In genomic region chr21:36678538-36678937, GRCh38 we compare ENCODE assay signal across 31 cellular contexts. TPM values are rescaled to one million over a fixed set of nuclear protein-coding genes. Genes with fewer than 3 reads are reported as not detected.
"Had no signal": no experiment of that assay in that cellular context is flagged by ENCODE, and none has a peak within 500 bp of the region (broad histone marks: within the 10 kb centered on the region; RNA-seq: fewer than 3 reads in every experiment).

No MANE protein-coding gene starts in this region.

- ATAC-seq: natural killer cell; psoas muscle; right cardiac atrium; right lobe of liver; stimulated activated effector memory CD8-positive, alpha-beta T cell treated with anti-CD3 and anti-CD28 coated beads, Interleukin-12 subunit alpha, Interleukin-12 subunit beta, amount 100 ng/mL, for 72 hours; stimulated activated naive B cell treated with anti-CD40 and anti-IgM and Interleukin-4, amounts not matched to agents 10 μg/mL and 1 μg/mL and 100 μg/mL, for 72 hours; upper lobe of right lung had no signal

- H3K79me2 ChIP-seq: parathyroid adenoma had no signal

- DNase-seq: natural killer cell; occipital lobe; ovary; posterior cingulate gyrus; psoas muscle; right cardiac atrium; right lobe of liver; sigmoid colon; small intestine; stimulated activated CD4-positive, alpha-beta T cell treated with anti-CD3 and anti-CD28 coated beads, Interleukin-15, amount 100 ng/mL, for 24 hours; stimulated activated CD4-positive, alpha-beta T cell treated with anti-CD3 and anti-CD28 coated beads, Interleukin-2, amount 100 ng/mL, for 24 hours; stimulated activated CD4-positive, alpha-beta T cell treated with anti-CD3 and anti-CD28 coated beads, Interleukin-2, amount 100 ng/mL, for 48 hours; stimulated activated CD4-positive, alpha-beta T cell treated with anti-CD3 and anti-CD28 coated beads, Interleukin-4, amount 100 ng/mL, for 24 hours; stimulated activated naive B cell treated with anti-CD40 and anti-IgM and Interleukin-4, amounts not matched to agents 10 μg/mL and 1 μg/mL and 100 μg/mL, for 72 hours; stimulated activated naive CD4-positive, alpha-beta T cell treated with Interleukin-2 at 50 U/mL for 16 hours; stomach; testis; tibial artery; transverse colon; upper lobe of right lung; uterus had no signal

- H3K27me3 ChIP-seq: ovary, testis, uterus had no signal

- H3K4me1 Mint-ChIP-seq: natural killer cell; nephron; stimulated activated effector memory CD8-positive, alpha-beta T cell treated with anti-CD3 and anti-CD28 coated beads, Interleukin-12 subunit alpha, Interleukin-12 subunit beta, amount 100 ng/mL, for 72 hours; stimulated activated naive B cell treated with anti-CD40 and anti-IgM and Interleukin-4, amounts not matched to agents 10 μg/mL and 1 μg/mL and 100 μg/mL, for 72 hours had no signal

- H2AFZ ChIP-seq: neural progenitor cell, parathyroid adenoma had no signal

- H3K27ac Mint-ChIP-seq: natural killer cell; nephron; neural progenitor cell; progenitor cell of endocrine pancreas; stimulated activated effector memory CD8-positive, alpha-beta T cell treated with anti-CD3 and anti-CD28 coated beads, Interleukin-12 subunit alpha, Interleukin-12 subunit beta, amount 100 ng/mL, for 72 hours; stimulated activated naive B cell treated with anti-CD40 and anti-IgM and Interleukin-4, amounts not matched to agents 10 μg/mL and 1 μg/mL and 100 μg/mL, for 72 hours; stimulated activated naive CD8-positive, alpha-beta T cell treated with anti-CD3 and anti-CD28 coated beads, Interleukin-15, Interleukin-2, amounts not matched to agents 100 ng/mL and 50 ng/mL, for 24 hours; type B pancreatic cell had no signal

- H3K27ac ChIP-seq: neural progenitor cell, ovary, parathyroid adenoma, psoas muscle, right lobe of liver, sigmoid colon, stomach, suprapubic skin, testis, tibial artery, transverse colon, upper lobe of right lung, uterus had no signal

- H3K9me3 ChIP-seq: right lobe of liver, testis had no signal

- H3K9ac ChIP-seq: neural progenitor cell, parathyroid adenoma had no signal

- H3K4me3 ChIP-seq: neural progenitor cell, ovary, psoas muscle, right lobe of liver, sigmoid colon, stomach, suprapubic skin, testis, tibial artery, transverse colon, upper lobe of right lung, uterus had no signal

- H3K36me3 ChIP-seq: neural progenitor cell, ovary, right lobe of liver, sigmoid colon, stomach, suprapubic skin, tibial artery, transverse colon, upper lobe of right lung, uterus had no signal

- H3K36me3 Mint-ChIP-seq: neural progenitor cell; stimulated activated effector memory CD8-positive, alpha-beta T cell treated with anti-CD3 and anti-CD28 coated beads, Interleukin-12 subunit alpha, Interleukin-12 subunit beta, amount 100 ng/mL, for 72 hours; type B pancreatic cell had no signal

- H3K4me2 ChIP-seq: neural progenitor cell had no signal

- H3K4me1 ChIP-seq: parathyroid adenoma, psoas muscle, right lobe of liver, sigmoid colon, stomach, suprapubic skin, testis, tibial artery, transverse colon, upper lobe of right lung, uterus had no signal

- H3K4me3 Mint-ChIP-seq: natural killer cell; nephron; neural progenitor cell; stimulated activated effector memory CD8-positive, alpha-beta T cell treated with anti-CD3 and anti-CD28 coated beads, Interleukin-12 subunit alpha, Interleukin-12 subunit beta, amount 100 ng/mL, for 72 hours; stimulated activated naive B cell treated with anti-CD40 and anti-IgM and Interleukin-4, amounts not matched to agents 10 μg/mL and 1 μg/mL and 100 μg/mL, for 72 hours; stimulated activated naive CD8-positive, alpha-beta T cell treated with anti-CD3 and anti-CD28 coated beads, Interleukin-15, Interleukin-2, amounts not matched to agents 100 ng/mL and 50 ng/mL, for 24 hours; type B pancreatic cell had no signal

- FAIRE-seq: small intestine had no signal

RNA-seq across cellular contexts. Expression of gene SIM2, which starts 20.4 kb away (rescaled TPM):
- total RNA-seq: natural killer cell, occipital lobe, right cardiac atrium, right lobe of liver, sigmoid colon, subcutaneous adipose tissue, upper lobe of right lung had no signal
- polyA plus RNA-seq: neural cell, right cardiac atrium had no signal
